ENCODE assay signal across 11 cellular contexts in genomic region chr16:57358527-57359095, GRCh38. TPM values are rescaled to one million over a fixed set of nuclear protein-coding genes. Genes with fewer than 3 reads are reported as not detected.
DNase-seq lines count a peak whose midpoint lies in the region; FAIRE-seq and TF ChIP-seq lines count a peak whose summit lies in the region.
"Had no signal": no experiment of that assay in that cellular context is flagged by ENCODE, and none has a peak within 500 bp of the region (broad histone marks: within the 10 kb centered on the region; RNA-seq: fewer than 3 reads in every experiment).

Gene CCL22 (plus strand): TSS chr16:57358783. CDS start chr16:57358817, 34 bp downstream.

- H3K4me1 ChIP-seq in testis = no peaks in the 10 kb centered on the region

- H3K27me3 ChIP-seq in HL-60 (ENCODE audit: insufficient read depth, poor library complexity, severe bottlenecking) (no peaks in the 10 kb centered on the region), testis (no peaks in the 10 kb centered on the region)

- peak; percentile 86 for DNase-seq in GM12865 (ENCODE audit: low read depth)
- DNase-seq in GM19239 (ENCODE audit: insufficient read length, low spot score) = no peak
- DNase-seq in HL-60 (ENCODE audit: low read depth in 1 of 2, low spot score in 1 of 2) = peak in 1 of 2 experiments; percentile 73
- DNase-seq in iPS-NIHi7 (ENCODE audit: extremely low spot score) = peak; percentile 24
- no peak for DNase-seq in AG20443 (ENCODE audit: low spot score)
- DNase-seq in testis = no peak
- no peak for DNase-seq in NCI-H2227 (lab: John Stamatoyannopoulos, UW; ENCODE audit: unreplicated experiment)
- DNase-seq in NCI-H1436 (lab: John Stamatoyannopoulos, UW) = no peak

- WGBS in testis, 2 donors = 88 to 93% methylated on average over 9 of the region's 9 CpGs

- H3K9me3 ChIP-seq in testis = no peaks in the 10 kb centered on the region

- H3K4me3 ChIP-seq in GM12865 (ENCODE audit: low read depth, low read length) (peak within 1 kb of the TSS; percentile 57), HL-60 (replicated peaks; ENCODE audit: insufficient read depth, low read length) (no peak within 1 kb of the TSS), testis (no peak within 1 kb of the TSS)

- intact Hi-C loops in testis (cut with DNase I; ENCODE audit: low total_unique reads) = no loop called here

- H3K27ac ChIP-seq in HL-60 (replicated peaks) (peak within 1 kb of the TSS; percentile 61), testis (no peak within 1 kb of the TSS)

- TF ChIP-seq POLR2A in testis (IDR thresholded peaks at IDR 0.05) = no peak

- H3K36me3 ChIP-seq in testis (ENCODE audit: low read depth, missing control alignments) = no peaks in the 10 kb centered on the region

- FAIRE-seq in GM19239 (lab: Jason Lieb, UNC) = peak; percentile 40
- FAIRE-seq: frontal cortex had no signal

- no peak for TF ChIP-seq CTCF in GM12865 (IDR thresholded peaks at IDR 0.05; ENCODE audit: insufficient read depth, low read depth, low read length, missing control alignments)
- TF ChIP-seq CTCF in HL-60 (IDR thresholded peaks at IDR 0.05; ENCODE audit: insufficient read depth, low read length) = no peak
- TF ChIP-seq CTCF in testis (IDR thresholded peaks at IDR 0.05) = no peak

RNA-seq across cellular contexts. Expression of gene CCL22, which starts in this region (rescaled TPM):
- not detected for total RNA-seq in testis
- polyA plus RNA-seq in testis (ENCODE audit: insufficient read depth, low read depth, low replicate concordance) = 0.65 TPM
- total RNA-seq: frontal cortex, SK-MEL-5 had no signal
- polyA plus RNA-seq: neural cell had no signal

Comparison
In these comparisons a context has a peak if more than half of its experiments do, and no peak if none do; other contexts are left out.
1. DNase-seq: peak in GM12865 (single experiment) and iPS-NIHi7 (single experiment); none in GM19239 (single experiment), AG20443 (single experiment), testis (single experiment), NCI-H2227 (single experiment) and NCI-H1436 (single experiment).